ENCODE assay signal across 14 cellular contexts in genomic region chr20:58213112-58213511, GRCh38. TPM values are rescaled to one million over a fixed set of nuclear protein-coding genes. Genes with fewer than 3 reads are reported as not detected.
DNase-seq lines count a peak whose midpoint lies in the region; ATAC-seq and TF ChIP-seq lines count a peak whose summit lies in the region.
"Had no signal": no experiment of that assay in that cellular context is flagged by ENCODE, and none has a peak within 500 bp of the region (broad histone marks: within the 10 kb centered on the region; RNA-seq: fewer than 3 reads in every experiment).

No MANE protein-coding gene starts in this region.

- ATAC-seq in GM19452 (IDR thresholded peaks at IDR 0.05; ENCODE audit: unreplicated experiment) (no peak), GM18867 (IDR thresholded peaks at IDR 0.05; ENCODE audit: unreplicated experiment) (no peak), HG02870 (IDR thresholded peaks at IDR 0.05; ENCODE audit: unreplicated experiment) (no peak), omental fat pad (ENCODE audit: low FRiP score) (no peak)
- ATAC-seq: naive thymus-derived CD4-positive, alpha-beta T cell; Panc1 had no signal

- H3K36me3 Mint-ChIP-seq in brain, result no peaks in the 10 kb centered on the region
- H3K36me3 Mint-ChIP-seq: naive thymus-derived CD4-positive, alpha-beta T cell had no signal

- H3K4me3 Mint-ChIP-seq in brain, result no peak overlapping the region
- H3K4me3 Mint-ChIP-seq: naive thymus-derived CD4-positive, alpha-beta T cell had no signal

- H3K9me3 Mint-ChIP-seq in brain, result peaks cover 0 to 6% (median 0%) of the 10 kb centered on the region in 5 experiments

- peaks cover 34% of the 10 kb centered on the region for H3K27me3 Mint-ChIP-seq in brain

- no peak overlapping the region for H3K27ac Mint-ChIP-seq in brain
- H3K27ac Mint-ChIP-seq: naive thymus-derived CD4-positive, alpha-beta T cell had no signal

- TF ChIP-seq CTCF in AG10803 (conservative IDR thresholded peaks at IDR 0.05; ENCODE audit: low read length), result peak; percentile 45
- peak; percentile 24 to 44 for TF ChIP-seq CTCF in brain (conservative IDR thresholded peaks at IDR 0.05)
- TF ChIP-seq CTCF in omental fat pad (IDR thresholded peaks at IDR 0.05), result no peak

- H3K4me3 ChIP-seq in AG10803 (ENCODE audit: low read length), result no peak overlapping the region

- DNase-seq in AG10803 (ENCODE audit: low read depth), result peak; percentile 29
- peak; percentile 46 for DNase-seq in NCI-H1417 treated with DMSO at 0.1 percent for 48 hours (lab: John Stamatoyannopoulos, UW)
- DNase-seq in midbrain (lab: John Stamatoyannopoulos, UW), result peak; percentile 70
- DNase-seq in omental fat pad (ENCODE audit: low spot score), result no peak
- DNase-seq: naive thymus-derived CD4-positive, alpha-beta T cell; NCI-H1694 treated with DMSO at 0.1 percent for 48 hours had no signal

- peaks cover 20% of the 10 kb centered on the region for H3K4me1 Mint-ChIP-seq in brain

RNA-seq across cellular contexts. Expression of gene ANKRD60, which starts 15.3 kb away (rescaled TPM):
- not detected for polyA plus RNA-seq in brain (ENCODE audit: insufficient read depth, low read depth, low replicate concordance)
- not detected for total RNA-seq in omental fat pad
- total RNA-seq: aorta; epithelial cell of proximal tubule; H1; naive thymus-derived CD4-positive, alpha-beta T cell had no signal
- polyA plus RNA-seq: aorta; H1; naive thymus-derived CD4-positive, alpha-beta T cell had no signal

Comparison
In these comparisons a context has a peak if more than half of its experiments do, and no peak if none do; other contexts are left out.
1. CTCF ChIP-seq: peak in AG10803 (single experiment) and brain (2 of 2); none in omental fat pad (0 of 3).